1 cellular context compared by ENCODE assay signal in the genomic region with DNA sequence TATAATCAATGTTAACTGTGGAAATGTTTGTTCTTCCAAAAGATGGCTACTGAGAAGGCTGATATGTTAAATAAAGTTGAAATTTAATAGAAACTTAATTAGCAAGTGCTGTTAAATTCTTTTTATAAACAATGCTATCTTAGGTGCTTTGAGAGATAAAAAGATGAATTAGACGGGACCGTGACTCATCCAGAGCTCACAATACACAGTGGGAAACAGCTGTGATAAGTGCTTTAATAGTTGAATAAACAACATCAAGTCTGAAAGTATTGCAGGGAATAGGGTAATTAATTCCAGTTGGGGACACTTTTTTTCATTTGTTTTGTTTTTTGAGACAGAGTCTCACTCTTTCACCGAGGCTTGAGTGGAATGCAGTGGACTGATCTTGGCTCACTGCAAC.
TF ChIP-seq lines count a peak whose summit lies in the region.

No MANE protein-coding gene starts in this region.

TF ChIP-seq in HEK293, 187 proteins besides CTCF, POLR2A, EP300 and RAD21 (continued from another document and continues in another):
- TF ChIP-seq BCL6B (tag by site-specific recombination; IDR thresholded peaks at IDR 0.05): peak; percentile 59; the same call in 1 of the 2 replicates
- TF ChIP-seq, protein P1, sequence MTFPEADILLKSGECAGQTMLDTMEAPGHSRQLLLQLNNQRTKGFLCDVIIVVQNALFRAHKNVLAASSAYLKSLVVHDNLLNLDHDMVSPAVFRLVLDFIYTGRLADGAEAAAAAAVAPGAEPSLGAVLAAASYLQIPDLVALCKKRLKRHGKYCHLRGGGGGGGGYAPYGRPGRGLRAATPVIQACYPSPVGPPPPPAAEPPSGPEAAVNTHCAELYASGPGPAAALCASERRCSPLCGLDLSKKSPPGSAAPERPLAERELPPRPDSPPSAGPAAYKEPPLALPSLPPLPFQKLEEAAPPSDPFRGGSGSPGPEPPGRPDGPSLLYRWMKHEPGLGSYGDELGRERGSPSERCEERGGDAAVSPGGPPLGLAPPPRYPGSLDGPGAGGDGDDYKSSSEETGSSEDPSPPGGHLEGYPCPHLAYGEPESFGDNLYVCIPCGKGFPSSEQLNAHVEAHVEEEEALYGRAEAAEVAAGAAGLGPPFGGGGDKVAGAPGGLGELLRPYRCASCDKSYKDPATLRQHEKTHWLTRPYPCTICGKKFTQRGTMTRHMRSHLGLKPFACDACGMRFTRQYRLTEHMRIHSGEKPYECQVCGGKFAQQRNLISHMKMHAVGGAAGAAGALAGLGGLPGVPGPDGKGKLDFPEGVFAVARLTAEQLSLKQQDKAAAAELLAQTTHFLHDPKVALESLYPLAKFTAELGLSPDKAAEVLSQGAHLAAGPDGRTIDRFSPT (tag by site-specific recombination; IDR thresholded peaks at IDR 0.05): peak; percentile 46; the same call in 1 of the 2 replicates
- TF ChIP-seq, protein P2, sequence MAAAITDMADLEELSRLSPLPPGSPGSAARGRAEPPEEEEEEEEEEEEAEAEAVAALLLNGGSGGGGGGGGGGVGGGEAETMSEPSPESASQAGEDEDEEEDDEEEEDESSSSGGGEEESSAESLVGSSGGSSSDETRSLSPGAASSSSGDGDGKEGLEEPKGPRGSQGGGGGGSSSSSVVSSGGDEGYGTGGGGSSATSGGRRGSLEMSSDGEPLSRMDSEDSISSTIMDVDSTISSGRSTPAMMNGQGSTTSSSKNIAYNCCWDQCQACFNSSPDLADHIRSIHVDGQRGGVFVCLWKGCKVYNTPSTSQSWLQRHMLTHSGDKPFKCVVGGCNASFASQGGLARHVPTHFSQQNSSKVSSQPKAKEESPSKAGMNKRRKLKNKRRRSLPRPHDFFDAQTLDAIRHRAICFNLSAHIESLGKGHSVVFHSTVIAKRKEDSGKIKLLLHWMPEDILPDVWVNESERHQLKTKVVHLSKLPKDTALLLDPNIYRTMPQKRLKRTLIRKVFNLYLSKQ (tag by site-specific recombination; IDR thresholded peaks at IDR 0.05; ENCODE audit: borderline replicate concordance): no peak
- TF ChIP-seq ZNF23 (tag by site-specific recombination; IDR thresholded peaks at IDR 0.05; ENCODE audit: borderline replicate concordance): no peak
- TF ChIP-seq ZEB2 (tag by site-specific recombination; IDR thresholded peaks at IDR 0.05): peak; percentile 53; the same call in 1 of the 2 replicates
- no peak for TF ChIP-seq ZBTB8A (tag by site-specific recombination; IDR thresholded peaks at IDR 0.05)
- no peak for TF ChIP-seq ZNF175 (tag by site-specific recombination; IDR thresholded peaks at IDR 0.05)
- TF ChIP-seq, protein P3, sequence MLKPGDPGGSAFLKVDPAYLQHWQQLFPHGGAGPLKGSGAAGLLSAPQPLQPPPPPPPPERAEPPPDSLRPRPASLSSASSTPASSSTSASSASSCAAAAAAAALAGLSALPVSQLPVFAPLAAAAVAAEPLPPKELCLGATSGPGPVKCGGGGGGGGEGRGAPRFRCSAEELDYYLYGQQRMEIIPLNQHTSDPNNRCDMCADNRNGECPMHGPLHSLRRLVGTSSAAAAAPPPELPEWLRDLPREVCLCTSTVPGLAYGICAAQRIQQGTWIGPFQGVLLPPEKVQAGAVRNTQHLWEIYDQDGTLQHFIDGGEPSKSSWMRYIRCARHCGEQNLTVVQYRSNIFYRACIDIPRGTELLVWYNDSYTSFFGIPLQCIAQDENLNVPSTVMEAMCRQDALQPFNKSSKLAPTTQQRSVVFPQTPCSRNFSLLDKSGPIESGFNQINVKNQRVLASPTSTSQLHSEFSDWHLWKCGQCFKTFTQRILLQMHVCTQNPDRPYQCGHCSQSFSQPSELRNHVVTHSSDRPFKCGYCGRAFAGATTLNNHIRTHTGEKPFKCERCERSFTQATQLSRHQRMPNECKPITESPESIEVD (tag by site-specific recombination; IDR thresholded peaks at IDR 0.05): peak; percentile 91
- no peak for TF ChIP-seq ZNF701 (tag by site-specific recombination; IDR thresholded peaks at IDR 0.05)
- TF ChIP-seq, protein P4, sequence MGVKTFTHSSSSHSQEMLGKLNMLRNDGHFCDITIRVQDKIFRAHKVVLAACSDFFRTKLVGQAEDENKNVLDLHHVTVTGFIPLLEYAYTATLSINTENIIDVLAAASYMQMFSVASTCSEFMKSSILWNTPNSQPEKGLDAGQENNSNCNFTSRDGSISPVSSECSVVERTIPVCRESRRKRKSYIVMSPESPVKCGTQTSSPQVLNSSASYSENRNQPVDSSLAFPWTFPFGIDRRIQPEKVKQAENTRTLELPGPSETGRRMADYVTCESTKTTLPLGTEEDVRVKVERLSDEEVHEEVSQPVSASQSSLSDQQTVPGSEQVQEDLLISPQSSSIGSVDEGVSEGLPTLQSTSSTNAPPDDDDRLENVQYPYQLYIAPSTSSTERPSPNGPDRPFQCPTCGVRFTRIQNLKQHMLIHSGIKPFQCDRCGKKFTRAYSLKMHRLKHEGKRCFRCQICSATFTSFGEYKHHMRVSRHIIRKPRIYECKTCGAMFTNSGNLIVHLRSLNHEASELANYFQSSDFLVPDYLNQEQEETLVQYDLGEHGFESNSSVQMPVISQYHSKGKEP (tag by site-specific recombination; IDR thresholded peaks at IDR 0.05): peak; percentile 70; the same call in 1 of the 2 replicates
- TF ChIP-seq ZNF350 (tag by site-specific recombination; IDR thresholded peaks at IDR 0.05): 0 out of 2 replicates have a peak, but pooled peaks have one; percentile 27
- TF ChIP-seq ATF2 (tag by site-specific recombination; IDR thresholded peaks at IDR 0.05; ENCODE audit: low read depth): no peak
- peak; percentile 64; the same call in 1 of the 2 replicates for TF ChIP-seq OVOL3 (tag by site-specific recombination; IDR thresholded peaks at IDR 0.05)
- TF ChIP-seq ZNF692 (tag by site-specific recombination; IDR thresholded peaks at IDR 0.05): 0 out of 2 replicates have a peak, but pooled peaks have one; percentile 35
- no peak for TF ChIP-seq ZNF266 (tag by site-specific recombination; IDR thresholded peaks at IDR 0.05; ENCODE audit: low read depth)
- TF ChIP-seq ELK4 (IDR thresholded peaks at IDR 0.05; ENCODE audit: borderline replicate concordance, low read depth, low read length): no peak
- no peak for TF ChIP-seq ZNF677 (tag by site-specific recombination; IDR thresholded peaks at IDR 0.05)
- peak; percentile 71 for TF ChIP-seq IKZF3 (tag by site-specific recombination; IDR thresholded peaks at IDR 0.05)
- no peak for TF ChIP-seq ZNF626 (tag by site-specific recombination; IDR thresholded peaks at IDR 0.05)
- no peak for TF ChIP-seq ZNF140 (tag by site-specific recombination; IDR thresholded peaks at IDR 0.05)
- peak; percentile 66; the same call in 1 of the 2 replicates for TF ChIP-seq OSR2 (tag by site-specific recombination; IDR thresholded peaks at IDR 0.05)
- no peak for TF ChIP-seq ZNF211 (tag by site-specific recombination; IDR thresholded peaks at IDR 0.05; ENCODE audit: low read depth)
- TF ChIP-seq MYNN (tag by site-specific recombination; IDR thresholded peaks at IDR 0.05; ENCODE audit: borderline replicate concordance): no peak
- no peak for TF ChIP-seq ZNF792 (tag by site-specific recombination; IDR thresholded peaks at IDR 0.05)
- peak; percentile 51; the same call in 1 of the 2 replicates for TF ChIP-seq ZSCAN30 (tag by site-specific recombination; IDR thresholded peaks at IDR 0.05)
- TF ChIP-seq RBAK (tag by site-specific recombination; IDR thresholded peaks at IDR 0.05): 0 out of 2 replicates have a peak, but pooled peaks have one; percentile 4
- no peak for TF ChIP-seq ZNF449 (tag by site-specific recombination; IDR thresholded peaks at IDR 0.05)
- 0 out of 2 replicates have a peak, but pooled peaks have one; percentile 36 for TF ChIP-seq ZNF639 (tag by site-specific recombination; IDR thresholded peaks at IDR 0.05)
- TF ChIP-seq TCF7L2 (IDR thresholded peaks at IDR 0.05; ENCODE audit: borderline replicate concordance, low read depth, low read length): peak; percentile 85
- TF ChIP-seq, protein P5, sequence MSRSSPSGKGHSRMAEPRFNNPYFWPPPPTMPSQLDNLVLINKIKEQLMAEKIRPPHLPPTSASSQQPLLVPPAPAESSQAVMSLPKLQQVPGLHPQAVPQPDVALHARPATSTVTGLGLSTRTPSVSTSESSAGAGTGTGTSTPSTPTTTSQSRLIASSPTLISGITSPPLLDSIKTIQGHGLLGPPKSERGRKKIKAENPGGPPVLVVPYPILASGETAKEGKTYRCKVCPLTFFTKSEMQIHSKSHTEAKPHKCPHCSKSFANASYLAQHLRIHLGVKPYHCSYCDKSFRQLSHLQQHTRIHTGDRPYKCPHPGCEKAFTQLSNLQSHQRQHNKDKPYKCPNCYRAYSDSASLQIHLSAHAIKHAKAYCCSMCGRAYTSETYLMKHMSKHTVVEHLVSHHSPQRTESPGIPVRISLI (tag by site-specific recombination; IDR thresholded peaks at IDR 0.05): peak; percentile 62
- no peak for TF ChIP-seq ZNF292 (tag by site-specific recombination; IDR thresholded peaks at IDR 0.05; ENCODE audit: borderline replicate concordance, low read depth)
- 0 out of 2 replicates have a peak, but pooled peaks have one; percentile 23 for TF ChIP-seq WT1 (tag by site-specific recombination; IDR thresholded peaks at IDR 0.05)
- no peak for TF ChIP-seq ZNF623 (tag by site-specific recombination; IDR thresholded peaks at IDR 0.05)
- no peak for TF ChIP-seq ZNF600 (tag by site-specific recombination; IDR thresholded peaks at IDR 0.05)
- TF ChIP-seq YY1 (tag by site-specific recombination; IDR thresholded peaks at IDR 0.05): no peak
